ENCODE assay signal across 8 cellular contexts in genomic region chr20:32285082-32285620, GRCh38. TPM values are rescaled to one million over a fixed set of nuclear protein-coding genes. Genes with fewer than 3 reads are reported as not detected.
A peak's percentile ranks its signal among the peaks of the same experiment; 100 is the strongest.
DNase-seq lines count a peak whose midpoint lies in the region; ATAC-seq lines count a peak whose summit lies in the region.

No MANE protein-coding gene starts in this region.

- H3K27ac Mint-ChIP-seq in activated naive CD4-positive, alpha-beta T cell treated with anti-CD3 and anti-CD28 coated beads, Interleukin-2, amount 10 ng/mL, durations not matched to agents 7 days and 5 days = peak overlapping the region; percentile 80
- peak overlapping the region; percentile 18 to 89 for H3K27ac Mint-ChIP-seq in activated naive CD4-positive, alpha-beta T cell treated with anti-CD3 and anti-CD28 coated beads, Interleukin-2, amount 50 U/mL, for 72 hours

- no peaks in the 10 kb centered on the region for H3K9me3 Mint-ChIP-seq in activated naive CD4-positive, alpha-beta T cell treated with anti-CD3 and anti-CD28 coated beads, Interleukin-2, amount 10 ng/mL, durations not matched to agents 7 days and 5 days
- no peaks in the 10 kb centered on the region for H3K9me3 Mint-ChIP-seq in activated naive CD4-positive, alpha-beta T cell treated with anti-CD3 and anti-CD28 coated beads, Interleukin-2, amount 50 U/mL, for 72 hours

- H3K4me3 Mint-ChIP-seq in activated naive CD4-positive, alpha-beta T cell treated with anti-CD3 and anti-CD28 coated beads, Interleukin-2, amount 10 ng/mL, durations not matched to agents 7 days and 5 days = no peak overlapping the region

- CTCF ChIA-PET in activated naive CD4-positive, alpha-beta T cell treated with anti-CD3 and anti-CD28 coated beads, Interleukin-2, amount 10 ng/mL, durations not matched to agents 7 days and 5 days (lab: Charles Lee) = no interaction called here

- peaks cover 15% of the 10 kb centered on the region for H3K36me3 Mint-ChIP-seq in activated naive CD4-positive, alpha-beta T cell treated with anti-CD3 and anti-CD28 coated beads, Interleukin-2, amount 10 ng/mL, durations not matched to agents 7 days and 5 days
- H3K36me3 Mint-ChIP-seq in activated naive CD4-positive, alpha-beta T cell treated with anti-CD3 and anti-CD28 coated beads, Interleukin-2, amount 50 U/mL, for 72 hours = peaks cover 24 to 39% of the 10 kb centered on the region in 2 donors

- ATAC-seq in HG02642 (IDR thresholded peaks at IDR 0.05; ENCODE audit: poor library complexity, unreplicated experiment) (peak; percentile 35), GM21423 (IDR thresholded peaks at IDR 0.05; ENCODE audit: unreplicated experiment) (no peak)
- peak; percentile 61 to 69 for ATAC-seq in activated naive CD4-positive, alpha-beta T cell treated with anti-CD3 and anti-CD28 coated beads, Interleukin-2, amount 50 U/mL, for 72 hours
- ATAC-seq in stimulated activated naive CD8-positive, alpha-beta T cell treated with anti-CD3 and anti-CD28 coated beads, Interleukin-15, Interleukin-2, amounts not matched to agents 100 U/mL and 50 U/mL, for 24 hours = peak; percentile 53

- no peak for DNase-seq in activated naive CD4-positive, alpha-beta T cell treated with anti-CD3 and anti-CD28 coated beads, Interleukin-2, amount 10 ng/mL, durations not matched to agents 7 days and 5 days
- DNase-seq in activated naive CD4-positive, alpha-beta T cell treated with Interleukin-2 at 50 U/mL for 16 hours = no peak
- no peak for DNase-seq in activated naive CD4-positive, alpha-beta T cell treated with anti-CD3 and anti-CD28 coated beads, Interleukin-2, amount 50 U/mL, for 72 hours (ENCODE audit: low spot score in 2 of 2)
- no peak for DNase-seq in stimulated activated naive CD8-positive, alpha-beta T cell treated with anti-CD3 and anti-CD28 coated beads, Interleukin-15, Interleukin-2, amounts not matched to agents 100 U/mL and 50 U/mL, for 24 hours
- DNase-seq in NCI-H748 treated with DMSO at 0.1 percent for 48 hours (lab: John Stamatoyannopoulos, UW) (no peak), H4 (ENCODE audit: low spot score) (no peak)

- peaks cover 43% of the 10 kb centered on the region for H3K4me1 Mint-ChIP-seq in activated naive CD4-positive, alpha-beta T cell treated with anti-CD3 and anti-CD28 coated beads, Interleukin-2, amount 10 ng/mL, durations not matched to agents 7 days and 5 days

- no peaks in the 10 kb centered on the region for H3K27me3 Mint-ChIP-seq in activated naive CD4-positive, alpha-beta T cell treated with anti-CD3 and anti-CD28 coated beads, Interleukin-2, amount 10 ng/mL, durations not matched to agents 7 days and 5 days

RNA-seq across cellular contexts. Expression of gene KIF3B, which starts 7.7 kb away (rescaled TPM):
- 10 to 100 TPM; 21.9 to 37.8 TPM for total RNA-seq in activated naive CD4-positive, alpha-beta T cell treated with anti-CD3 and anti-CD28 coated beads, Interleukin-2, amount 50 U/mL, for 72 hours
- total RNA-seq in H4 (2014; rRNA removed; shearing (Covaris generic)) = 13.0 and 15.0 TPM in 2 replicates
